Comparison of ENCODE assay signal across 31 cellular contexts in genomic region chr9:104068546-104068945, GRCh38. TPM values are rescaled to one million over a fixed set of nuclear protein-coding genes. Genes with fewer than 3 reads are reported as not detected.
DNase-seq lines count a peak whose midpoint lies in the region; ATAC-seq, FAIRE-seq and TF ChIP-seq lines count a peak whose summit lies in the region.
"Had no signal": no experiment of that assay in that cellular context is flagged by ENCODE, and none has a peak within 500 bp of the region (broad histone marks: within the 10 kb centered on the region; RNA-seq: fewer than 3 reads in every experiment).

No MANE protein-coding gene starts in this region.

- H3K36me3 Mint-ChIP-seq in activated T-cell treated with anti-CD3 and anti-CD28 coated beads, Interleukin-2, amount 50 U/mL, for 72 hours (ENCODE audit: insufficient read depth in 2 of 2) = no peaks in the 10 kb centered on the region
- H3K36me3 Mint-ChIP-seq: activated naive CD8-positive, alpha-beta T cell; brain had no signal

- H3K4me1 ChIP-seq in A549 = peaks cover 17% of the 10 kb centered on the region
- no peaks in the 10 kb centered on the region for H3K4me1 ChIP-seq in foreskin keratinocyte
- H3K4me1 ChIP-seq: BE2C, colonic mucosa, parathyroid adenoma had no signal

- H3K4me2 ChIP-seq in A549 = peak overlapping the region; percentile 46

- ATAC-seq in A549 = peak; percentile 92 to 94
- peak; percentile 70 for ATAC-seq in foreskin keratinocyte
- ATAC-seq in activated T-cell treated with anti-CD3 and anti-CD28 coated beads, Interleukin-2, amount 50 U/mL, for 72 hours (replicated peaks in 1 of 2) = no peak
- ATAC-seq: activated T-helper 17 cell treated with anti-CD3 and anti-CD28 coated beads, Interleukin-2, amount 50 U/mL, for 72 hours; effector memory CD8-positive, alpha-beta T cell; GM12878; sciatic nerve had no signal

- peak overlapping the region in 1 of 2 experiments; percentile 62; a peak in 3 of 6 replicates for H3K27ac ChIP-seq in A549
- no peak overlapping the region for H3K27ac ChIP-seq in foreskin keratinocyte
- H3K27ac ChIP-seq: colonic mucosa, esophagus muscularis mucosa, HL-60, parathyroid adenoma had no signal

- no peaks in the 10 kb centered on the region for H3K9me3 ChIP-seq in A549
- H3K9me3 ChIP-seq: BE2C, colonic mucosa, esophagus muscularis mucosa had no signal

- H3K9me3 Mint-ChIP-seq in activated T-cell treated with anti-CD3 and anti-CD28 coated beads, Interleukin-2, amount 50 U/mL, for 72 hours = peaks cover 0 to 2% of the 10 kb centered on the region in 2 donors
- H3K9me3 Mint-ChIP-seq: activated T-helper 17 cell treated with anti-CD3 and anti-CD28 coated beads, Interleukin-2, amount 50 U/mL, for 72 hours; effector memory CD8-positive, alpha-beta T cell; neural crest cell had no signal

- TF ChIP-seq RAD21 in A549 (conservative IDR thresholded peaks at IDR 0.05 in 1 of 2, IDR thresholded peaks at IDR 0.05 in 1 of 2) = no peak

- H3K36me3 ChIP-seq in bronchial epithelial cell (ENCODE audit: control insufficient read depth, insufficient read depth, low read length) = no peaks in the 10 kb centered on the region
- H3K36me3 ChIP-seq: BE2C, colonic mucosa, esophagus muscularis mucosa had no signal

- no peak for TF ChIP-seq POLR2A in A549 (IDR thresholded peaks at IDR 0.05; ENCODE audit: low read length)

- H3K4me1 Mint-ChIP-seq in activated T-cell treated with anti-CD3 and anti-CD28 coated beads, Interleukin-2, amount 50 U/mL, for 72 hours (ENCODE audit: low read depth) = no peaks in the 10 kb centered on the region
- H3K4me1 Mint-ChIP-seq: activated B cell treated with CpG ODN at 0.5 μM for 24 hours; activated T-helper 17 cell treated with anti-CD3 and anti-CD28 coated beads, Interleukin-2, amount 50 U/mL, for 72 hours; brain; neural crest cell had no signal

- peak in 1 of 2 experiments; percentile 44 for DNase-seq in A549 (ENCODE audit: low read depth in 1 of 2, low spot score in 1 of 2)
- peak; percentile 35 for DNase-seq in M059J (ENCODE audit: low read depth)
- peak; percentile 59 for DNase-seq in bronchial epithelial cell (ENCODE audit: low read depth)
- peak in 1 of 2 donors; percentile 39 for DNase-seq in foreskin keratinocyte
- DNase-seq in activated T-cell treated with anti-CD3 and anti-CD28 coated beads, Interleukin-2, amount 50 U/mL, for 72 hours = no peak
- no peak for DNase-seq in DMS 273 (lab: John Stamatoyannopoulos, UW; ENCODE audit: unreplicated experiment)
- no peak for DNase-seq in stimulated activated naive CD4-positive, alpha-beta T cell (lab: John Stamatoyannopoulos, UW)
- DNase-seq in posterior cingulate gyrus = no peak
- DNase-seq: activated B cell treated with CpG ODN at 0.5 μM for 24 hours; activated CD4-positive, alpha-beta T cell treated with anti-CD3 and anti-CD28 coated beads, Interleukin-2, amount 50 U/mL, for 48 hours; activated CD8-positive, alpha-beta memory T cell treated with anti-CD3 and anti-CD28 coated beads, Interleukin-2, amount 50 U/mL, for 4 hours; BE2C; colonic mucosa; DND-41; effector memory CD8-positive, alpha-beta T cell; glutamatergic neuron; H7; NCI-H2081; OCI-M1; SHP77; SW 1271; trophoblast cell had no signal

- H3K4me3 Mint-ChIP-seq in activated T-cell treated with anti-CD3 and anti-CD28 coated beads, Interleukin-2, amount 50 U/mL, for 72 hours = no peak overlapping the region
- H3K4me3 Mint-ChIP-seq: activated B cell treated with CpG ODN at 0.5 μM for 24 hours; activated naive CD8-positive, alpha-beta T cell; activated T-helper 17 cell treated with anti-CD3 and anti-CD28 coated beads, Interleukin-2, amount 50 U/mL, for 72 hours; brain; effector memory CD8-positive, alpha-beta T cell; neural crest cell had no signal

- no peak for TF ChIP-seq EP300 in A549 (IDR thresholded peaks at IDR 0.05)

- H3K27me3 Mint-ChIP-seq in activated T-cell treated with anti-CD3 and anti-CD28 coated beads, Interleukin-2, amount 50 U/mL, for 72 hours (ENCODE audit: low read depth) = no peaks in the 10 kb centered on the region
- H3K27me3 Mint-ChIP-seq: brain had no signal

- POLR2A ChIA-PET in A549 (lab: Yijun Ruan, JAX) = no interaction called here

- FAIRE-seq in A549 (lab: Jason Lieb, UNC) = peak; percentile 74
- FAIRE-seq in bronchial epithelial cell (lab: Jason Lieb, UNC) = no peak
- FAIRE-seq: GM12878 had no signal

- CTCF ChIA-PET in A549 (lab: Yijun Ruan, JAX) = interaction anchor here (1.1 kb wide), 1 partner anchor 12 kb away, joined by 3 read pairs; no protein-coding TSS in a partner anchor

- WGBS in A549 (ENCODE audit: missing lambda C conversion rate) = 4% methylated on average over 1 of the region's 1 CpG

- intact Hi-C loops in posterior cingulate gyrus (cut with DNase I) = no loop called here

- H3K27me3 ChIP-seq in bronchial epithelial cell (ENCODE audit: control insufficient read depth, insufficient read depth, low read length) = no peaks in the 10 kb centered on the region
- H3K27me3 ChIP-seq in foreskin keratinocyte = no peaks in the 10 kb centered on the region
- H3K27me3 ChIP-seq: BE2C, colonic mucosa, esophagus muscularis mucosa had no signal

- no peak for TF ChIP-seq CTCF in A549 (IDR thresholded peaks at IDR 0.05)
- no peak for TF ChIP-seq CTCF in bronchial epithelial cell (IDR thresholded peaks at IDR 0.05; ENCODE audit: insufficient read depth, low read length, severe bottlenecking)
- no peak for TF ChIP-seq CTCF in foreskin keratinocyte (conservative IDR thresholded peaks at IDR 0.05)

- H3K4me3 ChIP-seq in A549 (no peak overlapping the region), bronchial epithelial cell (ENCODE audit: low read depth, low read length) (no peak overlapping the region)
- H3K4me3 ChIP-seq: colonic mucosa, esophagus muscularis mucosa, GM12878 had no signal

- H3K27ac Mint-ChIP-seq in activated T-cell treated with anti-CD3 and anti-CD28 coated beads, Interleukin-2, amount 50 U/mL, for 72 hours = no peak overlapping the region
- H3K27ac Mint-ChIP-seq: activated B cell treated with CpG ODN at 0.5 μM for 24 hours; activated naive CD8-positive, alpha-beta T cell; activated T-helper 17 cell treated with anti-CD3 and anti-CD28 coated beads, Interleukin-2, amount 50 U/mL, for 72 hours; brain; effector memory CD8-positive, alpha-beta T cell had no signal

TF ChIP-seq in A549, 52 proteins besides CTCF, POLR2A, EP300 and RAD21:
- TF ChIP-seq FOSL2 (IDR thresholded peaks at IDR 0.05) (no peak; the same call in 1 of the 2 replicates), FOSL2 (CRISPR knock-in tag; IDR thresholded peaks at IDR 0.05) (peak; percentile 83), KDM5A (IDR thresholded peaks at IDR 0.05) (no peak)
TF ChIP-seq in A549: peak in this region for 1.

RNA-seq across cellular contexts. Expression of gene SMC2, which starts 25.6 kb away (rescaled TPM):
- polyA plus RNA-seq in A549 (2011; rRNA removed) (28.4 and 43.3 TPM in 2 replicates), A549 (2017; fragmentation: RNase III; extraction: RNeasy Plus Mini Kit Qiagen cat#74134 plus additional on column Dnase treatment) (33.1 to 35.5 TPM (median 33.9 TPM) in 3 replicates), foreskin keratinocyte (8.6 and 11.5 TPM in 2 replicates)
- 5.5 and 5.7 TPM in 2 replicates for polyA plus RNA-seq in A549 (2012; cell fraction: cytosol; rRNA removed)
- 5.0 and 7.3 TPM in 2 replicates for polyA plus RNA-seq in A549 (2012; cell fraction: nucleus; rRNA removed)
- 14.5 and 15.5 TPM in 2 replicates for polyA minus RNA-seq in A549 (2011; rRNA and poly(A)+ RNA removed)
- 26.3 and 30.5 TPM in 2 replicates for total RNA-seq in M059J (2014; rRNA removed; shearing (Covaris generic))
- total RNA-seq in bronchial epithelial cell (3.6 and 3.7 TPM in 2 replicates), foreskin keratinocyte (34.6 and 44.3 TPM in 2 replicates)
- total RNA-seq in activated T-cell treated with anti-CD3 and anti-CD28 coated beads, Interleukin-2, amount 50 U/mL, for 72 hours = 10 to 100 TPM; 55.0 to 65.4 TPM

Comparison
In these comparisons a context has a peak if more than half of its experiments do, and no peak if none do; other contexts are left out.
1. ATAC-seq: peak in A549 (2 of 2) and foreskin keratinocyte (single experiment); none in activated T-cell treated with anti-CD3 and anti-CD28 coated beads, Interleukin-2, amount 50 U/mL, for 72 hours (0 of 2).
2. DNase-seq: peak in M059J (single experiment) and bronchial epithelial cell (single experiment); none in activated T-cell treated with anti-CD3 and anti-CD28 coated beads, Interleukin-2, amount 50 U/mL, for 72 hours (0 of 2), DMS 273 (single experiment), stimulated activated naive CD4-positive, alpha-beta T cell (0 of 6) and posterior cingulate gyrus (0 of 10).